Comparison of ENCODE assay signal across 8 cellular contexts in the genomic region with DNA sequence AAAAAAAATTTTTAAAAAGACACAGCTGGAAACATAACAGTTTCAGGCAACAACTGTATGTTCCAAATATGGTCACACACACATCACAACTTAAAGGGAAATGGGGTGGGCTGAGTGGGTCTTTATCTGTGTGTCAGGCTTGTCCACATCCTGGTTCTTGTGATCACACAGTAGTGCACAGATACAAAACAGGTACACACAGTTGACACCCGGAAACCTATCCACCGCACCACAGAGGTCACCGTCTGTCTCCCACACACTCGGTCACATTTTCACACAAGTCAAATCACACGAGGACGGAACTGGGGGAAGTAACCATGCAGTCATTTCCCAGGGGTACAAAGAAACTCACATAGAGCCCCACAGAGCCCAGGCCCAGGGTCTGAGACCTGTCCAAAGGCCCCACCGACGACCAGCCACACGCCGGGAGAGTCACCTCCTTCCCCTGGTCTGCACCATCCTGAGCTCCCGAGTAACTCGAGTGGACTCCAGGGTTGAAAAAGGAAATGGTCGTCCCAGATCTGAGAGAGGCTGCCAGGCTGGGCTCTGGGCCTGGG. TPM values are rescaled to one million over a fixed set of nuclear protein-coding genes. Genes with fewer than 3 reads are reported as not detected.
DNase-seq lines count a peak whose midpoint lies in the region; ATAC-seq, FAIRE-seq and TF ChIP-seq lines count a peak whose summit lies in the region.

No MANE protein-coding gene starts in this region.

- H3K4me3 ChIP-seq in SU-DHL-6 (ENCODE audit: insufficient read depth, low read length, poor library complexity, severe bottlenecking) (no peak overlapping the region), K562 (no peak overlapping the region)

- H3K79me2 ChIP-seq in SU-DHL-6 (ENCODE audit: insufficient read depth, low read length): peaks cover 19% of the 10 kb centered on the region
- peaks cover 37% of the 10 kb centered on the region for H3K79me2 ChIP-seq in K562 (ENCODE audit: control insufficient read depth, insufficient read depth, low read length)

- H3K4me1 ChIP-seq in K562 (replicated peaks in 1 of 2; ENCODE audit: control insufficient read depth in 2 of 2, insufficient read depth in 2 of 2, low read length in 2 of 2): peaks cover 34 to 46% of the 10 kb centered on the region in 2 experiments

- H3K36me3 ChIP-seq in SU-DHL-6 (ENCODE audit: low read length): no peaks in the 10 kb centered on the region; the same call in 1 of the 2 replicates
- peaks cover 29% of the 10 kb centered on the region for H3K36me3 ChIP-seq in K562 (ENCODE audit: control insufficient read depth, insufficient read depth, low read length)

- TF ChIP-seq EP300 in K562 (IDR thresholded peaks at IDR 0.05; ENCODE audit: low read length): no peak; the same call in 1 of the 2 replicates

- H3K9me2 ChIP-seq in SU-DHL-6 (replicated peaks; ENCODE audit: insufficient read depth, low read length): no peaks in the 10 kb centered on the region

- H3K27ac ChIP-seq in SU-DHL-6 (ENCODE audit: low read depth, low read length) (peak overlapping the region; percentile 81), K562 (ENCODE audit: extremely low read depth, low read depth, low read length) (peak overlapping the region; percentile 74)

- in situ Hi-C loops in K562 (cut with MboI) (no loop called here), G401 (cut with HindIII; ENCODE audit: low sequenced_read_pairs) (no loop called here)

- WGBS in K562 (ENCODE audit: insufficient coverage, low coverage, missing lambda C conversion rate): 8% methylated on average over 6 of the region's 13 CpGs

- no peak for TF ChIP-seq POLR2A in K562 (conservative IDR thresholded peaks at IDR 0.05)

- H2AFZ ChIP-seq in SU-DHL-6 (ENCODE audit: low read depth, low read length, severe bottlenecking) (no peak overlapping the region), K562 (ENCODE audit: low read depth, low read length) (peak overlapping the region; percentile 75)

- CTCF ChIA-PET in K562 (lab: Yijun Ruan, JAX; ENCODE audit: low intra/inter-chr PET ratio): no interaction called here

- peak overlapping the region; percentile 39 for H3K9ac ChIP-seq in SU-DHL-6 (ENCODE audit: low read length)
- H3K9ac ChIP-seq in K562 (ENCODE audit: insufficient read depth in 1 of 2, low read depth in 2 of 2, low read length in 2 of 2): peak overlapping the region; percentile 45 to 89

- ATAC-seq in GM21723 (IDR thresholded peaks at IDR 0.05; ENCODE audit: unreplicated experiment) (peak; percentile 40), K562 (peak; percentile 38)

- no peaks in the 10 kb centered on the region for H3K9me1 ChIP-seq in K562 (ENCODE audit: control insufficient read depth, insufficient read depth, low read length)

- H3K9me3 ChIP-seq in SU-DHL-6 (ENCODE audit: insufficient read depth, low read length) (no peaks in the 10 kb centered on the region), K562 (replicated peaks; ENCODE audit: control insufficient read depth, insufficient read depth, low read depth, low read length) (no peaks in the 10 kb centered on the region)

- H3K27me3 ChIP-seq in SU-DHL-6 (ENCODE audit: low read length) (no peaks in the 10 kb centered on the region), K562 (ENCODE audit: control insufficient read depth in 2 of 2, insufficient read depth in 2 of 2, low read length in 2 of 2) (no peaks in the 10 kb centered on the region)

- TF ChIP-seq RAD21 in K562 (CRISPR knock-in tag; conservative IDR thresholded peaks at IDR 0.05 in 1 of 2, IDR thresholded peaks at IDR 0.05 in 1 of 2): no peak

- no peak for TF ChIP-seq CTCF in SU-DHL-6 (IDR thresholded peaks at IDR 0.05; ENCODE audit: insufficient read depth, low read length, poor library complexity, severe bottlenecking)
- TF ChIP-seq CTCF in K562 (IDR thresholded peaks at IDR 0.05 in 2 of 3, conservative IDR thresholded peaks at IDR 0.05 in 1 of 3; ENCODE audit: insufficient read depth in 2 of 3, low read depth in 1 of 3, low read length in 3 of 3): no peak

- intact Hi-C loops in K562 (cut with micrococcal nuclease): no loop called here

- BruUV-seq in K562 (replicated peaks; lab: Mats Ljungman, UMichigan): no TSS peak

- peak overlapping the region; percentile 47 for H3K4me2 ChIP-seq in SU-DHL-6 (ENCODE audit: low read depth, low read length, poor library complexity, severe bottlenecking)
- H3K4me2 ChIP-seq in K562 (ENCODE audit: insufficient read depth, low read length): peak overlapping the region; percentile 28

- FAIRE-seq in K562 (lab: Jason Lieb, UNC): peak; percentile 89

- POLR2A ChIA-PET in K562 (lab: Yijun Ruan, JAX): interaction anchor here (0.5 to 1.4 kb wide), 3 partner anchors 9 to 554 kb away, joined by 3 read pairs; no protein-coding TSS in a partner anchor

- H3F3A ChIP-seq in SU-DHL-6 (ENCODE audit: insufficient read depth): peaks cover 19% of the 10 kb centered on the region

- H4K20me1 ChIP-seq in SU-DHL-6 (ENCODE audit: low read depth, low read length): no peaks in the 10 kb centered on the region
- no peaks in the 10 kb centered on the region; the same call in 1 of the 2 replicates for H4K20me1 ChIP-seq in K562 (replicated peaks; ENCODE audit: control insufficient read depth, insufficient read depth, low read length)

- DNase-seq in GDM1 (lab: John Stamatoyannopoulos, UW) (peak; percentile 94), K562 (ENCODE audit: extremely low read depth in 1 of 4, low spot score in 3 of 4) (peak in 3 of 4 experiments; percentile 12 to 79 (median 66)), G401 (ENCODE audit: low spot score) (no peak), NCI-H2196 (lab: John Stamatoyannopoulos, UW; ENCODE audit: unreplicated experiment) (no peak), SIG-M5 treated with dmso at 0.1 percent for 504 hours (lab: John Stamatoyannopoulos, UW; ENCODE audit: unreplicated experiment) (no peak)
- peak in 2 of 3 experiments; percentile 68 to 73 for DNase-seq in stimulated activated CD4-positive, alpha-beta T cell treated with anti-CD3 and anti-CD28 coated beads, TNF-alpha, amount 100 ng/mL, for 24 hours (ENCODE audit: low read depth in 3 of 3)

RNA-seq across cellular contexts. Expression of gene PPAN, which starts 1.4 kb away (rescaled TPM):
- total RNA-seq in K562 (2011; cell fraction: chromatin; rRNA removed; ENCODE audit: low replicate concordance): 43.7 and 158 TPM in 2 replicates
- total RNA-seq in K562 (2011; cell fraction: nucleolus; rRNA removed): 136 and 158 TPM in 2 replicates
- 72.6 and 76.3 TPM in 2 replicates for total RNA-seq in K562 (2011; cell fraction: nucleoplasm; rRNA removed)
- 111 and 141 TPM in 2 replicates for total RNA-seq in K562 (2014; rRNA removed)
- 21.1 and 29.3 TPM in 2 replicates for total RNA-seq in K562 (2014; rRNA removed; fragmentation: Illumina TruSeq; extraction: Trizol)
- 76.2 and 78.6 TPM in 2 replicates for total RNA-seq in K562 (2015; rRNA removed; fragmentation: Illumina TruSeq; extraction: Trizol)
- 113 and 122 TPM in 2 replicates for total RNA-seq in K562 (2021)
- polyA plus RNA-seq in K562 (2011; rRNA removed): 43.2 and 54.4 TPM in 2 replicates
- polyA plus RNA-seq in K562 (2011; cell fraction: cytosol; rRNA removed): 55.0 and 104 TPM in 2 replicates
- polyA plus RNA-seq in K562 (2011; cell fraction: nucleus; rRNA removed): 120 and 211 TPM in 2 replicates
- 52.6 and 75.7 TPM in 2 replicates for polyA plus RNA-seq in K562 (2012)
- 59.1 and 66.9 TPM in 2 replicates for polyA plus RNA-seq in K562 (2014; fragmentation: Illumina TruSeq; extraction: Trizol)
- 1 to 10 TPM; 2.2 to 4.9 TPM for polyA plus RNA-seq in K562 (2014; fragmentation: Nextera tagmentation; extraction: Ambion mirVana)
- 129 TPM in 2 replicates for polyA plus RNA-seq in K562 (2014; rRNA removed)
- polyA minus RNA-seq in K562 (2011; rRNA and poly(A)+ RNA removed): 26.1 and 49.0 TPM in 2 replicates
- 66.1 and 69.2 TPM in 2 replicates for polyA minus RNA-seq in K562 (2011; cell fraction: cytosol; rRNA and poly(A)+ RNA removed)
- polyA minus RNA-seq in K562 (2011; cell fraction: nucleus; rRNA and poly(A)+ RNA removed): 65.4 and 68.5 TPM in 2 replicates
- 77.4 and 104 TPM in 2 replicates for total RNA-seq in G401 (2014; rRNA removed; shearing (Covaris generic))

RNA-seq across cellular contexts. Expression of gene ANGPTL6, which starts 2.3 kb away (rescaled TPM):
- total RNA-seq in K562 (2011; cell fraction: chromatin; rRNA removed; ENCODE audit: low replicate concordance): 0.81 and 2.5 TPM in 2 replicates
- 1.8 and 3.0 TPM in 2 replicates for total RNA-seq in K562 (2011; cell fraction: nucleolus; rRNA removed)
- 1.6 and 2.9 TPM in 2 replicates for total RNA-seq in K562 (2011; cell fraction: nucleoplasm; rRNA removed)
- total RNA-seq in K562 (2014; rRNA removed) (0.86 and 2.1 TPM in 2 replicates), K562 (2014; rRNA removed; fragmentation: Illumina TruSeq; extraction: Trizol) (0.38 and 0.58 TPM in 2 replicates), K562 (2015; rRNA removed; fragmentation: Illumina TruSeq; extraction: Trizol) (0.23 and 0.36 TPM in 2 replicates), K562 (2021) (0.42 and 0.58 TPM in 2 replicates)
- polyA plus RNA-seq in K562 (2011; rRNA removed) (0.54 and 0.83 TPM in 2 replicates), K562 (2014; fragmentation: Illumina TruSeq; extraction: Trizol) (0.22 and 0.43 TPM in 2 replicates), K562 (2014; fragmentation: Nextera tagmentation; extraction: Ambion mirVana) (not detected), K562 (2014; rRNA removed) (0.31 and 0.97 TPM in 2 replicates)
- polyA plus RNA-seq in K562 (2011; cell fraction: cytosol; rRNA removed): 0.66 and 1.6 TPM in 2 replicates
- polyA plus RNA-seq in K562 (2011; cell fraction: nucleus; rRNA removed): 1.4 and 4.2 TPM in 2 replicates
- 0.51 and 0.70 TPM in 2 replicates for polyA plus RNA-seq in K562 (2012)
- polyA minus RNA-seq in K562 (2011; rRNA and poly(A)+ RNA removed): 0.09 and 0.21 TPM in 2 replicates
- 1.4 TPM in 1 of 2 replicates, not detected in the other for polyA minus RNA-seq in K562 (2011; cell fraction: cytosol; rRNA and poly(A)+ RNA removed)
- 0.33 and 1.8 TPM in 2 replicates for polyA minus RNA-seq in K562 (2011; cell fraction: nucleus; rRNA and poly(A)+ RNA removed)
- total RNA-seq in G401 (2014; rRNA removed; shearing (Covaris generic)): 0.18 and 0.64 TPM in 2 replicates

RNA-seq across cellular contexts. Expression of gene P2RY11, which starts 6.8 kb away (rescaled TPM):
- total RNA-seq in K562 (2011; cell fraction: chromatin; rRNA removed; ENCODE audit: low replicate concordance): 7.8 and 42.3 TPM in 2 replicates
- total RNA-seq in K562 (2011; cell fraction: nucleolus; rRNA removed): 18.0 and 23.8 TPM in 2 replicates
- total RNA-seq in K562 (2011; cell fraction: nucleoplasm; rRNA removed): 12.8 and 19.6 TPM in 2 replicates
- total RNA-seq in K562 (2014; rRNA removed) (1.5 and 3.2 TPM in 2 replicates), K562 (2014; rRNA removed; fragmentation: Illumina TruSeq; extraction: Trizol) (1.4 and 1.5 TPM in 2 replicates), K562 (2015; rRNA removed; fragmentation: Illumina TruSeq; extraction: Trizol) (4.6 TPM in 2 replicates), K562 (2021) (10.1 and 10.2 TPM in 2 replicates)
- polyA plus RNA-seq in K562 (2011; rRNA removed) (2.4 and 6.5 TPM in 2 replicates), K562 (2014; fragmentation: Illumina TruSeq; extraction: Trizol) (1.5 and 2.1 TPM in 2 replicates), K562 (2014; fragmentation: Nextera tagmentation; extraction: Ambion mirVana) (under 1 TPM; 0.03 to 0.07 TPM), K562 (2014; rRNA removed) (4.5 and 5.9 TPM in 2 replicates)
- 5.8 and 7.6 TPM in 2 replicates for polyA plus RNA-seq in K562 (2011; cell fraction: cytosol; rRNA removed)
- 9.8 and 12.6 TPM in 2 replicates for polyA plus RNA-seq in K562 (2011; cell fraction: nucleus; rRNA removed)
- polyA plus RNA-seq in K562 (2012): 6.2 and 11.6 TPM in 2 replicates
- 1.5 and 1.9 TPM in 2 replicates for polyA minus RNA-seq in K562 (2011; rRNA and poly(A)+ RNA removed)
- polyA minus RNA-seq in K562 (2011; cell fraction: cytosol; rRNA and poly(A)+ RNA removed): 2.6 and 7.6 TPM in 2 replicates
- polyA minus RNA-seq in K562 (2011; cell fraction: nucleus; rRNA and poly(A)+ RNA removed): 3.8 and 4.9 TPM in 2 replicates
- 6.6 and 8.0 TPM in 2 replicates for total RNA-seq in G401 (2014; rRNA removed; shearing (Covaris generic))

RNA-seq across cellular contexts. Expression of gene EIF3G, which starts 15.0 kb away (rescaled TPM):
- 149 and 492 TPM in 2 replicates for total RNA-seq in K562 (2011; cell fraction: chromatin; rRNA removed; ENCODE audit: low replicate concordance)
- 401 and 445 TPM in 2 replicates for total RNA-seq in K562 (2011; cell fraction: nucleolus; rRNA removed)
- 251 and 254 TPM in 2 replicates for total RNA-seq in K562 (2011; cell fraction: nucleoplasm; rRNA removed)
- total RNA-seq in K562 (2014; rRNA removed) (496 and 567 TPM in 2 replicates), K562 (2014; rRNA removed; fragmentation: Illumina TruSeq; extraction: Trizol) (180 and 183 TPM in 2 replicates), K562 (2015; rRNA removed; fragmentation: Illumina TruSeq; extraction: Trizol) (303 and 312 TPM in 2 replicates), K562 (2021) (388 and 395 TPM in 2 replicates)
- polyA plus RNA-seq in K562 (2011; rRNA removed) (119 and 135 TPM in 2 replicates), K562 (2014; fragmentation: Illumina TruSeq; extraction: Trizol) (338 and 435 TPM in 2 replicates), K562 (2014; fragmentation: Nextera tagmentation; extraction: Ambion mirVana) (10 to 100 TPM; 35.3 to 53.8 TPM), K562 (2014; rRNA removed) (299 and 361 TPM in 2 replicates)
- 195 and 287 TPM in 2 replicates for polyA plus RNA-seq in K562 (2011; cell fraction: cytosol; rRNA removed)
- polyA plus RNA-seq in K562 (2011; cell fraction: nucleus; rRNA removed): 588 and 868 TPM in 2 replicates
- polyA plus RNA-seq in K562 (2012): 313 and 327 TPM in 2 replicates
- polyA minus RNA-seq in K562 (2011; rRNA and poly(A)+ RNA removed): 37.8 and 59.9 TPM in 2 replicates
- polyA minus RNA-seq in K562 (2011; cell fraction: cytosol; rRNA and poly(A)+ RNA removed): 98.8 and 105 TPM in 2 replicates
- 95.6 and 97.2 TPM in 2 replicates for polyA minus RNA-seq in K562 (2011; cell fraction: nucleus; rRNA and poly(A)+ RNA removed)
- 356 and 383 TPM in 2 replicates for total RNA-seq in G401 (2014; rRNA removed; shearing (Covaris generic))

RNA-seq across cellular contexts. Expression of gene SHFL, which starts 18.6 kb away (rescaled TPM):
- 31.5 and 78.2 TPM in 2 replicates for total RNA-seq in K562 (2011; cell fraction: chromatin; rRNA removed; ENCODE audit: low replicate concordance)
- total RNA-seq in K562 (2011; cell fraction: nucleolus; rRNA removed): 47.9 and 51.2 TPM in 2 replicates
- 41.4 and 44.2 TPM in 2 replicates for total RNA-seq in K562 (2011; cell fraction: nucleoplasm; rRNA removed)
- 13.0 and 16.6 TPM in 2 replicates for total RNA-seq in K562 (2014; rRNA removed)
- 5.8 and 6.4 TPM in 2 replicates for total RNA-seq in K562 (2014; rRNA removed; fragmentation: Illumina TruSeq; extraction: Trizol)
- 6.8 and 7.5 TPM in 2 replicates for total RNA-seq in K562 (2015; rRNA removed; fragmentation: Illumina TruSeq; extraction: Trizol)
- 15.1 and 16.4 TPM in 2 replicates for total RNA-seq in K562 (2021)
- polyA plus RNA-seq in K562 (2011; rRNA removed): 10.5 and 13.7 TPM in 2 replicates
- polyA plus RNA-seq in K562 (2011; cell fraction: cytosol; rRNA removed): 9.5 and 19.0 TPM in 2 replicates
- 60.4 and 126 TPM in 2 replicates for polyA plus RNA-seq in K562 (2011; cell fraction: nucleus; rRNA removed)
- polyA plus RNA-seq in K562 (2012): 13.8 and 24.0 TPM in 2 replicates
- polyA plus RNA-seq in K562 (2014; fragmentation: Illumina TruSeq; extraction: Trizol): 14.1 and 16.8 TPM in 2 replicates
- 1 to 10 TPM; 1.5 to 2.6 TPM for polyA plus RNA-seq in K562 (2014; fragmentation: Nextera tagmentation; extraction: Ambion mirVana)
- 22.6 and 25.7 TPM in 2 replicates for polyA plus RNA-seq in K562 (2014; rRNA removed)
- polyA minus RNA-seq in K562 (2011; rRNA and poly(A)+ RNA removed): 3.4 and 7.6 TPM in 2 replicates
- 3.1 and 3.3 TPM in 2 replicates for polyA minus RNA-seq in K562 (2011; cell fraction: cytosol; rRNA and poly(A)+ RNA removed)
- polyA minus RNA-seq in K562 (2011; cell fraction: nucleus; rRNA and poly(A)+ RNA removed): 10.0 and 21.1 TPM in 2 replicates
- total RNA-seq in G401 (2014; rRNA removed; shearing (Covaris generic)): 9.5 and 10.8 TPM in 2 replicates

Comparison
In these comparisons a context has a peak if more than half of its experiments do, and no peak if none do; other contexts are left out.
1. DNase-seq: peak in GDM1 (single experiment), K562 (3 of 4) and stimulated activated CD4-positive, alpha-beta T cell treated with anti-CD3 and anti-CD28 coated beads, TNF-alpha, amount 100 ng/mL, for 24 hours (2 of 3); none in G401 (single experiment), NCI-H2196 (single experiment) and SIG-M5 treated with dmso at 0.1 percent for 504 hours (single experiment).